Comparison of ENCODE assay signal across 8 cellular contexts in the genomic region with DNA sequence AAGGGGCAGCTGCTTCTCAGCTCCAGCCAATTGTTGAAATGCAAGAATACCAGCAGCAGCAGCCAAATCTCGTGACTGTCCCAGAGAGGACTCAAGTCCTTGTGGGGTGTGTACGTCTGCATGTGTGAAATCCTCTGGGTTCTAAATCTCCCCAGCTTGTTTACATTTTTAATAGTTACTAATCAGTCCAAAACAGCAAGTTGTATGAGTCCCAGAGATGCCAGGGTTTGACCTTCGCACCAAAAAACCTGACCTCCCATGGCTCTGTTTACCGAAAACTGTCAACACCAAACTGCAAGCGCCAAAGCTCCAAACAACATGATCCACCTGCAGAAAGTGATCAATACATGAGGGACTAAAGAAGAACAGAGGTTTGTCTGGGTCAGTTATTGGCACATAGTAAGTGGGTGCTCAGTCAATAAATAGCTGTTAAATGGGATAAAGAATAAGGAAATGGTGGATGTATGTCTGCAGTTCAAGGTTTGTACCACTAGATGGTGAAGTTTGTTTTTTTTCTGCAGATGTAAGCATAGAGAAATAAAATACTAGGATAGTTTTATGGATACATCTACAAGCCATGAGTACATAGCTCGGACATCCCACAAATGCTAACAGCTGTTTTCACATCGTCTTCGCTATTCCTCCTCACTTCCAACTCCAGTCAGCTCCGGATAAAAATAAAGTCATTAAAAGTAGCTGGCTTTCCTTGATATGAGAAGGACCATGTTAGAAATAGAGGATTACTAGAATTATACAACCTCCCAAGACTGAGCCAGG.
A peak's percentile ranks its signal among the peaks of the same experiment; 100 is the strongest.
DNase-seq lines count a peak whose midpoint lies in the region; ATAC-seq and TF ChIP-seq lines count a peak whose summit lies in the region.

No MANE protein-coding gene starts in this region.

- in situ Hi-C loops in gastrocnemius medialis (cut with MboI; ENCODE audit: low sequenced_read_pairs in 4 of 4), result loop anchor here (25.0 kb wide), 1 partner anchor 496 kb away; no protein-coding TSS in a partner anchor

- H3K36me3 ChIP-seq in gastrocnemius medialis, result no peaks in the 10 kb centered on the region

- H3K9me3 ChIP-seq in gastrocnemius medialis, result no peaks in the 10 kb centered on the region

- H3K4me1 Mint-ChIP-seq in activated B cell treated with CpG ODN at 0.5 μM for 24 hours, result peaks cover 10% of the 10 kb centered on the region

- CTCF ChIA-PET in activated B cell treated with CpG ODN at 0.5 μM for 24 hours (lab: Charles Lee), result interaction anchor here (0.6 to 18.5 kb wide), 33 partner anchors 9 to 373 kb away, joined by 3 to 548 read pairs (median 6); no protein-coding TSS in a partner anchor

- H3K4me1 ChIP-seq in gastrocnemius medialis, result peaks cover 9 to 20% of the 10 kb centered on the region in 2 donors

- intact Hi-C loops in activated B cell treated with CpG ODN at 0.5 μM for 24 hours (cut with micrococcal nuclease), result loop anchor here (1.0 to 2.0 kb wide), 5 partner anchors 68 to 294 kb away; a partner anchor contains a TSS
- intact Hi-C loops in left cardiac atrium (cut with DNase I), result loop anchor here (2.0 to 10.0 kb wide), 4 partner anchors 64 to 296 kb away; a partner anchor contains a TSS
- intact Hi-C loops in gastrocnemius medialis (cut with DNase I; ENCODE audit: low total_unique reads), result loop anchor here (2.0 to 5.0 kb wide), 3 partner anchors 86 to 258 kb away; a partner anchor contains a TSS

- no peaks in the 10 kb centered on the region for H3K36me3 Mint-ChIP-seq in activated B cell treated with CpG ODN at 0.5 μM for 24 hours (ENCODE audit: low read depth)

- H3K27ac ChIP-seq in gastrocnemius medialis, result peak overlapping the region; percentile 65 to 77 (median 73)

- TF ChIP-seq POLR2A in NB4 (IDR thresholded peaks at IDR 0.05; ENCODE audit: extremely low read depth, insufficient read length) (no peak), gastrocnemius medialis (IDR thresholded peaks at IDR 0.05) (no peak)

- H3K27me3 Mint-ChIP-seq in activated B cell treated with CpG ODN at 0.5 μM for 24 hours, result no peaks in the 10 kb centered on the region

- H3K27ac Mint-ChIP-seq in activated B cell treated with CpG ODN at 0.5 μM for 24 hours, result no peak overlapping the region

- ATAC-seq in GM21367 (IDR thresholded peaks at IDR 0.05; ENCODE audit: unreplicated experiment) (peak; percentile 64), activated B cell treated with CpG ODN at 0.5 μM for 24 hours (ENCODE audit: low read depth) (no peak), left cardiac atrium (peak; percentile 51 to 80), gastrocnemius medialis (peak; percentile 95 to 97), HG03159 (IDR thresholded peaks at IDR 0.05; ENCODE audit: unreplicated experiment) (no peak)

- POLR2A ChIA-PET in activated B cell treated with CpG ODN at 0.5 μM for 24 hours (lab: Charles Lee), result interaction anchor here (0.6 to 1.0 kb wide), 4 partner anchors 68 to 217 kb away, joined by 3 to 4 read pairs (median 3); no protein-coding TSS in a partner anchor

- no peak overlapping the region for H3K4me3 Mint-ChIP-seq in activated B cell treated with CpG ODN at 0.5 μM for 24 hours

- H3K27me3 ChIP-seq in gastrocnemius medialis, result no peaks in the 10 kb centered on the region

- TF ChIP-seq CTCF in NB4 (IDR thresholded peaks at IDR 0.05; ENCODE audit: low read depth, low read length) (peak; percentile 55), activated B cell treated with CpG ODN at 0.5 μM for 24 hours (IDR thresholded peaks at IDR 0.05) (peak; percentile 55), gastrocnemius medialis (IDR thresholded peaks at IDR 0.05 in 4 of 5, conservative IDR thresholded peaks at IDR 0.05 in 1 of 5) (peak; percentile 81 to 85 (median 83))

- H3K9me3 Mint-ChIP-seq in activated B cell treated with CpG ODN at 0.5 μM for 24 hours, result peaks cover 2% of the 10 kb centered on the region

- no peak overlapping the region for H3K4me3 ChIP-seq in NB4 (ENCODE audit: low read depth, low read length)
- H3K4me3 ChIP-seq in gastrocnemius medialis, result peak overlapping the region in 3 of 4 donors; percentile 14 to 21 (median 15)

- DNase-seq in COR-L47 (lab: John Stamatoyannopoulos, UW) (peak; percentile 3), NB4 (ENCODE audit: low read depth) (peak; percentile 81), activated B cell treated with CpG ODN at 0.5 μM for 24 hours (no peak), left cardiac atrium (no peak), gastrocnemius medialis (peak; percentile 73 to 77)
- no peak for DNase-seq in activated CD4-positive, CD25-positive, alpha-beta regulatory T cell treated with anti-CD3 and anti-CD28 coated beads, Interleukin-2, amount 50 U/mL, for 72 hours

Comparison
In these comparisons a context has a peak if more than half of its experiments do, and no peak if none do; other contexts are left out.
1. DNase-seq: peak in COR-L47 (single experiment), NB4 (single experiment) and gastrocnemius medialis (2 of 2); none in activated B cell treated with CpG ODN at 0.5 μM for 24 hours (single experiment), left cardiac atrium (single experiment) and activated CD4-positive, CD25-positive, alpha-beta regulatory T cell treated with anti-CD3 and anti-CD28 coated beads, Interleukin-2, amount 50 U/mL, for 72 hours (single experiment).
2. ATAC-seq: peak in GM21367 (single experiment), left cardiac atrium (2 of 2) and gastrocnemius medialis (2 of 2); none in activated B cell treated with CpG ODN at 0.5 μM for 24 hours (single experiment) and HG03159 (single experiment).
3. Peak in every context shown above with its lines, with median percentiles within 50 percentile points of each other: CTCF ChIP-seq.